Comparison of ENCODE assay signal across 20 cellular contexts in the genomic region with DNA sequence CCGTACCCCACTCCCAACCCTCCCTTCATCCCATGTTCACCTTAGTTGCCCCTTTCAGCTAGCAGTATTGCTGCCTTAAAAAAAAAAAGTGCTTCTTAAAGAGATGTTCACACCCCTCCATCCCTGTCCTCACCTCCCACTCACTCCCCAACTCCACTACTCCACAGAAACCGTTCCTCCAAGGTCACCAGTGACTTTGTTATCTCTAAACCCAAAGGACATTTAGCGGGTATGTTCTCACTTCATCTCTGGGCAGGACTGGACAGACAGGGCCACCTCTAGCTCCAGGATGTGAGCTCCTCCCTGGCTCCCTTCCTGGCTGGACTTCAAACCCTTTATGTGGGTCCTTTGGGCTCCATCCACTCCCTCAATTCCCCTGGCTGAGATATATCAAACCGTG. TPM values are rescaled to one million over a fixed set of nuclear protein-coding genes. Genes with fewer than 3 reads are reported as not detected.
"Had no signal": no experiment of that assay in that cellular context is flagged by ENCODE, and none has a peak within 500 bp of the region (broad histone marks: within the 10 kb centered on the region; RNA-seq: fewer than 3 reads in every experiment).

No MANE protein-coding gene starts in this region.

- DNase-seq: dorsolateral prefrontal cortex; effector CD4-positive, alpha-beta T cell; gastrocnemius medialis; head of caudate nucleus; left cardiac atrium; left lung; mesenchymal stem cell; midbrain; naive thymus-derived CD4-positive, alpha-beta T cell; nucleus accumbens; pancreas; right lobe of liver; stimulated activated CD4-positive, alpha-beta T cell treated with anti-CD3 and anti-CD28 coated beads, Interleukin-15, amount 100 ng/mL, for 24 hours; stimulated activated CD4-positive, alpha-beta T cell treated with anti-CD3 and anti-CD28 coated beads, Interleukin-2, amount 100 ng/mL, for 48 hours; stimulated activated naive B cell treated with anti-CD40 and anti-IgM and Interleukin-4, amounts not matched to agents 10 μg/mL and 1 μg/mL and 100 μg/mL, for 72 hours had no signal

- H3K36me3 Mint-ChIP-seq: naive thymus-derived CD4-positive, alpha-beta T cell; neural progenitor cell; stimulated activated naive B cell treated with anti-CD40 and anti-IgM and Interleukin-4, amounts not matched to agents 10 μg/mL and 1 μg/mL and 100 μg/mL, for 72 hours had no signal

- H3K9ac ChIP-seq: neural progenitor cell had no signal

- H3K4me2 ChIP-seq: neural progenitor cell had no signal

- H3K27me3 ChIP-seq: dorsolateral prefrontal cortex, gastrocnemius medialis, pancreas, right lobe of liver, tibial nerve, vagina had no signal

- H3K36me3 ChIP-seq: gastrocnemius medialis, left lung, neural progenitor cell, pancreas, right lobe of liver, thoracic aorta, tibial nerve, vagina had no signal

- H2AFZ ChIP-seq: neural progenitor cell had no signal

- H3K4me3 Mint-ChIP-seq: naive thymus-derived CD4-positive, alpha-beta T cell; neural progenitor cell; stimulated activated naive B cell treated with anti-CD40 and anti-IgM and Interleukin-4, amounts not matched to agents 10 μg/mL and 1 μg/mL and 100 μg/mL, for 72 hours; stimulated activated naive CD8-positive, alpha-beta T cell treated with anti-CD3 and anti-CD28 coated beads, Interleukin-15, Interleukin-2, amounts not matched to agents 100 ng/mL and 50 ng/mL, for 24 hours had no signal

- H3K27ac ChIP-seq: gastrocnemius medialis, left lung, neural progenitor cell, pancreas, right lobe of liver, thoracic aorta, tibial nerve, vagina had no signal

- H3K9me3 ChIP-seq: gastrocnemius medialis, left lung, pancreas, right lobe of liver, thoracic aorta, tibial nerve, vagina had no signal

- ATAC-seq: gastrocnemius medialis; left cardiac atrium; left lung; naive thymus-derived CD4-positive, alpha-beta T cell; pancreas; right lobe of liver; stimulated activated naive B cell treated with anti-CD40 and anti-IgM and Interleukin-4, amounts not matched to agents 10 μg/mL and 1 μg/mL and 100 μg/mL, for 72 hours had no signal

- H3K9me3 Mint-ChIP-seq: stimulated activated naive B cell treated with anti-CD40 and anti-IgM and Interleukin-4, amounts not matched to agents 10 μg/mL and 1 μg/mL and 100 μg/mL, for 72 hours; stimulated activated naive CD8-positive, alpha-beta T cell treated with anti-CD3 and anti-CD28 coated beads, Interleukin-15, Interleukin-2, amounts not matched to agents 100 ng/mL and 50 ng/mL, for 24 hours had no signal

- H3K4me3 ChIP-seq: dorsolateral prefrontal cortex, gastrocnemius medialis, left lung, neural progenitor cell, pancreas, right lobe of liver, thoracic aorta, tibial nerve, vagina had no signal

- H3K27ac Mint-ChIP-seq: neural progenitor cell; stimulated activated naive B cell treated with anti-CD40 and anti-IgM and Interleukin-4, amounts not matched to agents 10 μg/mL and 1 μg/mL and 100 μg/mL, for 72 hours; stimulated activated naive CD8-positive, alpha-beta T cell treated with anti-CD3 and anti-CD28 coated beads, Interleukin-15, Interleukin-2, amounts not matched to agents 100 ng/mL and 50 ng/mL, for 24 hours had no signal

RNA-seq across cellular contexts. Expression of a gene that starts 6.4 kb away (rescaled TPM):
- total RNA-seq: vagina had no signal
- polyA plus RNA-seq: naive thymus-derived CD4-positive, alpha-beta T cell had no signal
